11 cellular contexts compared by ENCODE assay signal in genomic region chr17:43932923-43933322, GRCh38. TPM values are rescaled to one million over a fixed set of nuclear protein-coding genes. Genes with fewer than 3 reads are reported as not detected.
"Had no signal": no experiment of that assay in that cellular context is flagged by ENCODE, and none has a peak within 500 bp of the region (broad histone marks: within the 10 kb centered on the region; RNA-seq: fewer than 3 reads in every experiment).

No MANE protein-coding gene starts in this region.

- H3K9me3 ChIP-seq: HAP-1 had no signal

- H3K9ac ChIP-seq: GM23248 had no signal

- H3K4me3 ChIP-seq: GM23248, GM23338, HAP-1 had no signal

- ATAC-seq: GM23338, HCT116 had no signal

- H3K4me2 ChIP-seq: GM23338 had no signal

- H3K36me3 ChIP-seq: HAP-1 had no signal

- H2AFZ ChIP-seq: GM23248, GM23338 had no signal

- FAIRE-seq: H54 had no signal

- H3K27ac ChIP-seq: GM23248 had no signal

- DNase-seq: GM23248, GOT3, H7, H9, HCEC 1CT, HFFc6 had no signal

RNA-seq across cellular contexts. Expression of gene PPY, which starts 9.4 kb away (rescaled TPM):
- total RNA-seq: GM23248, GM23338, H4, H7, H9, HFFc6 had no signal
- polyA plus RNA-seq: GM23248 had no signal

RNA-seq across cellular contexts. Expression of gene PYY, which starts 20.8 kb away (rescaled TPM):
- total RNA-seq: GM23248 had no signal
- polyA plus RNA-seq: GM23248 had no signal
